ENCODE assay signal across 9 cellular contexts in the genomic region with DNA sequence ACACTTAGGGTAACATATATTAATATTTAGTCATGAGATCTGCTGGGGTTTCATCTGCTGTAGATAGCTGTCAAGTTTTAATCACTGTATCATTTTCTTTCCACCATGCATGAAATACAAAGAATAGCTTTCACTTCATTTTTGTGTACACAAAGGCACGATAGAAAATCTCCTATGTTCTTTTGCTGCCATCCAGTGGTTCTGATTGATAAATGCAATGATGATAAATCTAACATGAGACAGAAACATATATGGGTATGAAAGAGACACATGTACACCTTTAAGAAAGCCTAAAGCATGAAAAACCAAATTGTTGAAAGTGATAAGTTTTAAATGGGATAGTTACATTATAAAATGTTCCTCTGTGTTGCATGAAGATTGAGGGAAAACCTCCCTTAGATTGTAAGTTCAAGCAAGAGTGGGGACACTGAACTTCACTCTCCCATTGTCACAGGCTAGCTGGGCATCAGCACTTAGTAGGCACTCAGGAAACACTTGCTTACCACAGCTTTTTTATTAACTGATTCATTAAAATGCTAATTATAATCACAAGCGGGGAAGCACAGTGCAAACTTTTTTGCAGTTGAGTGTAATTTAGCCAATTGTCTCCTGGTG. TPM values are rescaled to one million over a fixed set of nuclear protein-coding genes. Genes with fewer than 3 reads are reported as not detected.
DNase-seq lines count a peak whose midpoint lies in the region; ATAC-seq and TF ChIP-seq lines count a peak whose summit lies in the region.
"Had no signal": no experiment of that assay in that cellular context is flagged by ENCODE, and none has a peak within 500 bp of the region (broad histone marks: within the 10 kb centered on the region; RNA-seq: fewer than 3 reads in every experiment).

No MANE protein-coding gene starts in this region.

- no peaks in the 10 kb centered on the region for H3K36me3 ChIP-seq in HCT116 (ENCODE audit: control insufficient read depth in 1 of 2, insufficient read depth in 2 of 2, low read length in 2 of 2)

- TF ChIP-seq RAD21 in HCT116 (IDR thresholded peaks at IDR 0.05; ENCODE audit: low read depth): peak; percentile 84

- ATAC-seq in activated CD8-positive, alpha-beta memory T cell treated with anti-CD3 and anti-CD28 coated beads, Interleukin-2, amount 10 ng/mL, durations not matched to agents 7 days and 5 days: peak; percentile 42
- ATAC-seq in HCT116: peak; percentile 77
- ATAC-seq in HG03457 (IDR thresholded peaks at IDR 0.05; ENCODE audit: unreplicated experiment): no peak

- no peaks in the 10 kb centered on the region for H3K36me3 Mint-ChIP-seq in activated CD8-positive, alpha-beta memory T cell treated with anti-CD3 and anti-CD28 coated beads, Interleukin-2, amount 10 ng/mL, durations not matched to agents 7 days and 5 days

- H2AFZ ChIP-seq in HCT116 (ENCODE audit: low read depth, low read length, poor library complexity, severe bottlenecking): no peak overlapping the region

- H3K27me3 ChIP-seq in HCT116 (ENCODE audit: insufficient read depth, low read length): peaks cover 5% of the 10 kb centered on the region; the same call in 1 of the 2 replicates

- DNase-seq in activated CD8-positive, alpha-beta memory T cell treated with anti-CD3 and anti-CD28 coated beads, Interleukin-2, amount 10 ng/mL, durations not matched to agents 7 days and 5 days: no peak
- DNase-seq in activated CD8-positive, alpha-beta memory T cell treated with anti-CD3 and anti-CD28 coated beads, Interleukin-2, amount 50 U/mL, for 48 hours: no peak
- DNase-seq in HCT116 (ENCODE audit: low read depth, low spot score) (peak; percentile 32), NCI-H1105 (lab: John Stamatoyannopoulos, UW) (peak; percentile 57), SKM-1 treated with dmso at 0.1 percent for 144 hours (lab: John Stamatoyannopoulos, UW; ENCODE audit: unreplicated experiment) (peak; percentile 10), fibroblast of villous mesenchyme (ENCODE audit: low read depth) (peak; percentile 60), retinal pigment epithelial cell (ENCODE audit: low read depth) (peak; percentile 25)

- no peak overlapping the region for H3K9ac ChIP-seq in HCT116 (ENCODE audit: low read length)

- H3K27ac Mint-ChIP-seq in activated CD8-positive, alpha-beta memory T cell treated with anti-CD3 and anti-CD28 coated beads, Interleukin-2, amount 10 ng/mL, durations not matched to agents 7 days and 5 days: no peak overlapping the region
- H3K27ac Mint-ChIP-seq: stimulated activated naive CD8-positive, alpha-beta T cell treated with anti-CD3 and anti-CD28 coated beads, Interleukin-15, Interleukin-2, amounts not matched to agents 100 ng/mL and 50 ng/mL, for 24 hours had no signal

- intact Hi-C loops in HCT116 (cut with micrococcal nuclease): loop anchor here (1.0 kb wide), 2 partner anchors 185 to 298 kb away; no protein-coding TSS in a partner anchor

- H3K4me3 Mint-ChIP-seq in activated CD8-positive, alpha-beta memory T cell treated with anti-CD3 and anti-CD28 coated beads, Interleukin-2, amount 10 ng/mL, durations not matched to agents 7 days and 5 days: no peak overlapping the region
- H3K4me3 Mint-ChIP-seq: stimulated activated naive CD8-positive, alpha-beta T cell treated with anti-CD3 and anti-CD28 coated beads, Interleukin-15, Interleukin-2, amounts not matched to agents 100 ng/mL and 50 ng/mL, for 24 hours had no signal

- peaks cover 17% of the 10 kb centered on the region for H3K27me3 Mint-ChIP-seq in activated CD8-positive, alpha-beta memory T cell treated with anti-CD3 and anti-CD28 coated beads, Interleukin-2, amount 10 ng/mL, durations not matched to agents 7 days and 5 days

- H3K9me3 Mint-ChIP-seq in activated CD8-positive, alpha-beta memory T cell treated with anti-CD3 and anti-CD28 coated beads, Interleukin-2, amount 10 ng/mL, durations not matched to agents 7 days and 5 days (ENCODE audit: low read depth): no peaks in the 10 kb centered on the region
- H3K9me3 Mint-ChIP-seq: stimulated activated naive CD8-positive, alpha-beta T cell treated with anti-CD3 and anti-CD28 coated beads, Interleukin-15, Interleukin-2, amounts not matched to agents 100 ng/mL and 50 ng/mL, for 24 hours had no signal

- RAD21 ChIA-PET in HCT116 (lab: Charles Lee; ENCODE audit: low non-redundant PET in 1 of 2, low total read pairs in 2 of 2, uncharacterized antibody in 2 of 2, unreplicated experiment in 2 of 2): interaction anchor here (0.9 to 1.0 kb wide), 2 partner anchors 298 kb away, joined by 3 to 4 read pairs; no protein-coding TSS in a partner anchor

- H3K79me2 ChIP-seq in HCT116 (ENCODE audit: insufficient read depth, low read length): no peaks in the 10 kb centered on the region

- no peak for TF ChIP-seq POLR2A in HCT116 (IDR thresholded peaks at IDR 0.05; ENCODE audit: borderline replicate concordance, extremely low read depth, insufficient read depth, insufficient read length)

- H3K4me1 ChIP-seq in HCT116 (ENCODE audit: control insufficient read depth in 1 of 2, insufficient read depth in 2 of 2, low read length in 2 of 2): no peaks in the 10 kb centered on the region

- H3K4me3 ChIP-seq in HCT116 (replicated peaks in 1 of 2; ENCODE audit: low read depth in 1 of 2, low read length in 2 of 2) (no peak overlapping the region), fibroblast of villous mesenchyme (ENCODE audit: low read depth, low read length) (no peak overlapping the region), retinal pigment epithelial cell (ENCODE audit: low read length) (no peak overlapping the region)

- H3K9me2 ChIP-seq in HCT116 (ENCODE audit: insufficient read depth): no peaks in the 10 kb centered on the region

- H3K4me1 Mint-ChIP-seq in activated CD8-positive, alpha-beta memory T cell treated with anti-CD3 and anti-CD28 coated beads, Interleukin-2, amount 10 ng/mL, durations not matched to agents 7 days and 5 days: no peaks in the 10 kb centered on the region

- no peak overlapping the region for H3K27ac ChIP-seq in HCT116 (ENCODE audit: low read depth, low read length)

- POLR2A ChIA-PET in HCT116 (lab: Charles Lee): interaction anchor here (0.6 kb wide), 1 partner anchor 554 kb away, joined by 4 read pairs; no protein-coding TSS in a partner anchor

- H4K20me1 ChIP-seq in HCT116 (ENCODE audit: insufficient read depth): no peaks in the 10 kb centered on the region

- H3K9me3 ChIP-seq in HCT116 (ENCODE audit: control insufficient read depth in 1 of 2, insufficient read depth in 1 of 2, low read depth in 1 of 2, low read length in 2 of 2): no peaks in the 10 kb centered on the region

- CTCF ChIA-PET in activated CD8-positive, alpha-beta memory T cell treated with anti-CD3 and anti-CD28 coated beads, Interleukin-2, amount 10 ng/mL, durations not matched to agents 7 days and 5 days (lab: Charles Lee): interaction anchor here (0.6 to 1.7 kb wide), 5 partner anchors 23 to 1603 kb away, joined by 3 to 4 read pairs (median 4); no protein-coding TSS in a partner anchor
- CTCF ChIA-PET in HCT116 (lab: Charles Lee): interaction anchor here (0.6 to 2.9 kb wide), 13 partner anchors 11 to 581 kb away, joined by 3 to 28 read pairs (median 4); a partner anchor contains a TSS

- H3K4me2 ChIP-seq in HCT116 (ENCODE audit: low read length): peak overlapping the region; percentile 29; the same call in 1 of the 2 replicates

- BruUV-seq in HCT116 (replicated peaks; lab: Mats Ljungman, UMichigan): no TSS peak

- TF ChIP-seq CTCF in HCT116 (IDR thresholded peaks at IDR 0.05 in 2 of 3, conservative IDR thresholded peaks at IDR 0.05 in 1 of 3; ENCODE audit: borderline replicate concordance in 1 of 3, insufficient read depth in 1 of 3, low read depth in 2 of 3, low read length in 2 of 3) (peak; percentile 39 to 73 (median 53); a peak in 5 of 6 replicates), fibroblast of villous mesenchyme (IDR thresholded peaks at IDR 0.05; ENCODE audit: insufficient read depth, low read depth, low read length) (peak; percentile 59), retinal pigment epithelial cell (conservative IDR thresholded peaks at IDR 0.05; ENCODE audit: low read depth, low read length) (peak; percentile 56)

TF ChIP-seq in HCT116, 20 proteins besides CTCF, POLR2A, EP300 and RAD21:
- TF ChIP-seq, protein P1, sequence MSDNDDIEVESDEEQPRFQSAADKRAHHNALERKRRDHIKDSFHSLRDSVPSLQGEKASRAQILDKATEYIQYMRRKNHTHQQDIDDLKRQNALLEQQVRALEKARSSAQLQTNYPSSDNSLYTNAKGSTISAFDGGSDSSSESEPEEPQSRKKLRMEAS (IDR thresholded peaks at IDR 0.05): peak; percentile 20; the same call in 1 of the 2 replicates
- TF ChIP-seq EGR1 (IDR thresholded peaks at IDR 0.05; ENCODE audit: low read depth): no peak
- TF ChIP-seq SIN3A (IDR thresholded peaks at IDR 0.05; ENCODE audit: low read depth): no peak
TF ChIP-seq in HCT116: peak in this region for 1.

RNA-seq across cellular contexts. Expression of a gene that starts 31.2 kb away (rescaled TPM):
- 10 to 100 TPM; 22.1 to 24.1 TPM for total RNA-seq in activated CD8-positive, alpha-beta memory T cell treated with anti-CD3 and anti-CD28 coated beads, Interleukin-2, amount 10 ng/mL, durations not matched to agents 7 days and 5 days
- 21.1 TPM for total RNA-seq in HCT116 (2021; ENCODE audit: unreplicated experiment)
- polyA plus RNA-seq in HCT116 (2012): 7.8 and 10.4 TPM in 2 replicates
- 23.5 and 31.5 TPM in 2 replicates for total RNA-seq in fibroblast of villous mesenchyme

Comparison
In these comparisons a context has a peak if more than half of its experiments do, and no peak if none do; other contexts are left out.
1. DNase-seq: peak in HCT116 (single experiment), NCI-H1105 (single experiment), SKM-1 treated with dmso at 0.1 percent for 144 hours (single experiment), fibroblast of villous mesenchyme (single experiment) and retinal pigment epithelial cell (single experiment); none in activated CD8-positive, alpha-beta memory T cell treated with anti-CD3 and anti-CD28 coated beads, Interleukin-2, amount 10 ng/mL, durations not matched to agents 7 days and 5 days (single experiment) and activated CD8-positive, alpha-beta memory T cell treated with anti-CD3 and anti-CD28 coated beads, Interleukin-2, amount 50 U/mL, for 48 hours (single experiment).
2. Peak in every context shown above with its lines, with median percentiles within 50 percentile points of each other: CTCF ChIP-seq.